8 cellular contexts compared by ENCODE assay signal in genomic region chr1:113388621-113389355, GRCh38. TPM values are rescaled to one million over a fixed set of nuclear protein-coding genes. Genes with fewer than 3 reads are reported as not detected.
DNase-seq lines count a peak whose midpoint lies in the region; ATAC-seq and TF ChIP-seq lines count a peak whose summit lies in the region.

No MANE protein-coding gene starts in this region.

- CTCF ChIA-PET in MCF 10A (lab: Yijun Ruan, JAX) = interaction anchor here (0.5 to 4.6 kb wide), 16 partner anchors 9 to 334 kb away, joined by 3 to 66 read pairs (median 4); no protein-coding TSS in a partner anchor

- POLR2A ChIA-PET in MCF 10A (lab: Yijun Ruan, JAX) = interaction anchor here (0.6 to 2.9 kb wide), 36 partner anchors 9 to 770 kb away, joined by 3 to 29 read pairs (median 4); partner anchors contain the start of genes LRIG2 and ST7L

- H3K4me3 Mint-ChIP-seq in MCF 10A (ENCODE audit: unreplicated experiment) = peak overlapping the region; percentile 93

- peak overlapping the region; percentile 76 for H3K27ac Mint-ChIP-seq in MCF 10A (ENCODE audit: low read depth, unreplicated experiment)

- DNase-seq in DMS153 (lab: John Stamatoyannopoulos, UW) = peak; percentile 28
- no peak for DNase-seq in DMS153 treated with DMSO at 0.1 percent for 48 hours (lab: John Stamatoyannopoulos, UW; ENCODE audit: unreplicated experiment)
- DNase-seq in NCI-H526 treated with DMSO at 0.1 percent for 48 hours (lab: John Stamatoyannopoulos, UW) = peak; percentile 45
- DNase-seq in MCF 10A (ENCODE audit: unreplicated experiment) = peak; percentile 53
- DNase-seq in mucosa of gallbladder (ENCODE audit: low spot score) = peak; percentile 55
- no peak for DNase-seq in SKM-1 treated with dmso at 0.1 percent for 144 hours (lab: John Stamatoyannopoulos, UW; ENCODE audit: unreplicated experiment)
- no peak for DNase-seq in NCI-H1930 (lab: John Stamatoyannopoulos, UW)

- no TSS peak for BruUV-seq in MCF 10A (replicated peaks; lab: Mats Ljungman, UMichigan)

- H3K9me3 Mint-ChIP-seq in MCF 10A (ENCODE audit: unreplicated experiment) = no peaks in the 10 kb centered on the region

- no peak for ATAC-seq in GM21526 (IDR thresholded peaks at IDR 0.05; ENCODE audit: low FRiP score, unreplicated experiment)

- no peaks in the 10 kb centered on the region for H3K36me3 Mint-ChIP-seq in MCF 10A (ENCODE audit: insufficient read depth, unreplicated experiment)

- H3K27me3 Mint-ChIP-seq in MCF 10A (ENCODE audit: insufficient read depth, unreplicated experiment) = no peaks in the 10 kb centered on the region

- intact Hi-C loops in MCF 10A (cut with micrococcal nuclease) = no loop called here

- H3K4me1 Mint-ChIP-seq in MCF 10A (ENCODE audit: insufficient read depth, unreplicated experiment) = peaks cover 14% of the 10 kb centered on the region

- TF ChIP-seq CTCF in MCF 10A (IDR thresholded peaks at IDR 0.05; ENCODE audit: unreplicated experiment) = no peak

RNA-seq across cellular contexts. Expression of gene MAGI3, which starts 1.5 kb away (rescaled TPM):
- 12.8 and 14.3 TPM in 2 replicates for total RNA-seq in MCF 10A (2022)
- 22.3 TPM for total RNA-seq in mucosa of gallbladder

Comparison
In these comparisons a context has a peak if more than half of its experiments do, and no peak if none do; other contexts are left out.
1. DNase-seq: peak in DMS153 (single experiment), NCI-H526 treated with DMSO at 0.1 percent for 48 hours (single experiment), MCF 10A (single experiment) and mucosa of gallbladder (single experiment); none in DMS153 treated with DMSO at 0.1 percent for 48 hours (single experiment), SKM-1 treated with dmso at 0.1 percent for 144 hours (single experiment) and NCI-H1930 (0 of 2).